ENCODE assay signal across 8 cellular contexts in genomic region chr7:92133737-92134270, GRCh38. TPM values are rescaled to one million over a fixed set of nuclear protein-coding genes. Genes with fewer than 3 reads are reported as not detected.
DNase-seq lines count a peak whose midpoint lies in the region; ATAC-seq and TF ChIP-seq lines count a peak whose summit lies in the region.

No MANE protein-coding gene starts in this region.

- peak overlapping the region; percentile 99 for H3K4me3 Mint-ChIP-seq in activated T-helper 2 cell treated with anti-CD3 and anti-CD28 coated beads, Interferon-gamma antibody, Interleukin-2, Interleukin-4, amounts not matched to agents 10 μg/mL and 5 μg/mL and 100 μg/mL, durations not matched to agents 14 hours and 24 hours and 36 hours (ENCODE audit: low read depth)
- peak overlapping the region; percentile 97 to 100 (median 99) for H3K4me3 Mint-ChIP-seq in nephron
- peak overlapping the region; percentile 98 for H3K4me3 Mint-ChIP-seq in stimulated activated naive CD8-positive, alpha-beta T cell treated with anti-CD3 and anti-CD28 coated beads, Interleukin-15, Interleukin-2, amounts not matched to agents 100 ng/mL and 50 ng/mL, for 24 hours

- intact Hi-C loops in activated T-helper 2 cell treated with anti-CD3 and anti-CD28 coated beads, Interferon-gamma antibody, Interleukin-2, Interleukin-4, amounts not matched to agents 10 μg/mL and 5 μg/mL and 100 μg/mL, durations not matched to agents 14 hours and 24 hours and 36 hours (cut with micrococcal nuclease) = loop anchor here (1.0 to 2.0 kb wide), 6 partner anchors 45 to 394 kb away; partner anchors contain the start of genes AKAP9, ANKIB1, GATAD1 and KRIT1

- no peaks in the 10 kb centered on the region for H3K27me3 Mint-ChIP-seq in activated T-helper 2 cell treated with anti-CD3 and anti-CD28 coated beads, Interferon-gamma antibody, Interleukin-2, Interleukin-4, amounts not matched to agents 10 μg/mL and 5 μg/mL and 100 μg/mL, durations not matched to agents 14 hours and 24 hours and 36 hours (ENCODE audit: low read depth)
- H3K27me3 Mint-ChIP-seq in nephron (ENCODE audit: low read depth) = no peaks in the 10 kb centered on the region
- no peaks in the 10 kb centered on the region for H3K27me3 Mint-ChIP-seq in stimulated activated naive CD8-positive, alpha-beta T cell treated with anti-CD3 and anti-CD28 coated beads, Interleukin-15, Interleukin-2, amounts not matched to agents 100 ng/mL and 50 ng/mL, for 24 hours

- H3K4me3 ChIP-seq in fibroblast of the aortic adventitia (ENCODE audit: low read depth, low read length) = peak overlapping the region; percentile 76

- peak overlapping the region; percentile 99 for H3K27ac Mint-ChIP-seq in activated T-helper 2 cell treated with anti-CD3 and anti-CD28 coated beads, Interferon-gamma antibody, Interleukin-2, Interleukin-4, amounts not matched to agents 10 μg/mL and 5 μg/mL and 100 μg/mL, durations not matched to agents 14 hours and 24 hours and 36 hours
- peak overlapping the region; percentile 100 for H3K27ac Mint-ChIP-seq in nephron
- peak overlapping the region; percentile 100 for H3K27ac Mint-ChIP-seq in stimulated activated naive CD8-positive, alpha-beta T cell treated with anti-CD3 and anti-CD28 coated beads, Interleukin-15, Interleukin-2, amounts not matched to agents 100 ng/mL and 50 ng/mL, for 24 hours

- DNase-seq in COLO829 (ENCODE audit: low spot score) (peak; percentile 55), HPDE6-E6E7 (ENCODE audit: extremely low spot score) (peak; percentile 14), OCI-M2 (lab: John Stamatoyannopoulos, UW; ENCODE audit: unreplicated experiment) (peak; percentile 36), fibroblast of the aortic adventitia (ENCODE audit: low read depth) (peak; percentile 61)
- peak; percentile 57 for DNase-seq in activated T-helper 2 cell treated with anti-CD3 and anti-CD28 coated beads, Interferon-gamma antibody, Interleukin-2, Interleukin-4, amounts not matched to agents 10 μg/mL and 5 μg/mL and 100 μg/mL, durations not matched to agents 14 hours and 24 hours and 36 hours (ENCODE audit: low spot score)

- H3K9me3 Mint-ChIP-seq in activated T-helper 2 cell treated with anti-CD3 and anti-CD28 coated beads, Interferon-gamma antibody, Interleukin-2, Interleukin-4, amounts not matched to agents 10 μg/mL and 5 μg/mL and 100 μg/mL, durations not matched to agents 14 hours and 24 hours and 36 hours = peaks cover 5% of the 10 kb centered on the region
- no peaks in the 10 kb centered on the region for H3K9me3 Mint-ChIP-seq in nephron
- H3K9me3 Mint-ChIP-seq in stimulated activated naive CD8-positive, alpha-beta T cell treated with anti-CD3 and anti-CD28 coated beads, Interleukin-15, Interleukin-2, amounts not matched to agents 100 ng/mL and 50 ng/mL, for 24 hours = no peaks in the 10 kb centered on the region

- ATAC-seq in GM19468 (IDR thresholded peaks at IDR 0.05; ENCODE audit: extremely low read depth, unreplicated experiment) = peak; percentile 3

- peaks cover 43% of the 10 kb centered on the region for H3K36me3 Mint-ChIP-seq in activated T-helper 2 cell treated with anti-CD3 and anti-CD28 coated beads, Interferon-gamma antibody, Interleukin-2, Interleukin-4, amounts not matched to agents 10 μg/mL and 5 μg/mL and 100 μg/mL, durations not matched to agents 14 hours and 24 hours and 36 hours (ENCODE audit: low read depth)
- H3K36me3 Mint-ChIP-seq in nephron (ENCODE audit: low read depth) = peaks cover 23% of the 10 kb centered on the region
- H3K36me3 Mint-ChIP-seq in stimulated activated naive CD8-positive, alpha-beta T cell treated with anti-CD3 and anti-CD28 coated beads, Interleukin-15, Interleukin-2, amounts not matched to agents 100 ng/mL and 50 ng/mL, for 24 hours (ENCODE audit: low read depth) = peaks cover 31% of the 10 kb centered on the region

- H3K4me1 Mint-ChIP-seq in activated T-helper 2 cell treated with anti-CD3 and anti-CD28 coated beads, Interferon-gamma antibody, Interleukin-2, Interleukin-4, amounts not matched to agents 10 μg/mL and 5 μg/mL and 100 μg/mL, durations not matched to agents 14 hours and 24 hours and 36 hours (ENCODE audit: low read depth) = peaks cover 41% of the 10 kb centered on the region
- peaks cover 49% of the 10 kb centered on the region for H3K4me1 Mint-ChIP-seq in nephron
- H3K4me1 Mint-ChIP-seq in stimulated activated naive CD8-positive, alpha-beta T cell treated with anti-CD3 and anti-CD28 coated beads, Interleukin-15, Interleukin-2, amounts not matched to agents 100 ng/mL and 50 ng/mL, for 24 hours (ENCODE audit: low read depth) = peaks cover 32% of the 10 kb centered on the region

- TF ChIP-seq CTCF in fibroblast of the aortic adventitia (IDR thresholded peaks at IDR 0.05; ENCODE audit: insufficient read depth, low read length) (peak; percentile 92), nephron (IDR thresholded peaks at IDR 0.05; ENCODE audit: unreplicated experiment in 3 of 3) (peak; percentile 92 to 97 (median 94))

RNA-seq across cellular contexts. Expression of gene CYP51A1, which starts 0.5 kb away (rescaled TPM):
- total RNA-seq in activated T-helper 2 cell treated with anti-CD3 and anti-CD28 coated beads, Interferon-gamma antibody, Interleukin-2, Interleukin-4, amounts not matched to agents 10 μg/mL and 5 μg/mL and 100 μg/mL, durations not matched to agents 14 hours and 24 hours and 36 hours = 133 and 139 TPM in 2 replicates
- 119 and 120 TPM in 2 replicates for total RNA-seq in fibroblast of the aortic adventitia (ENCODE audit: low replicate concordance)

RNA-seq across cellular contexts. Expression of gene LRRD1, which starts 45.1 kb away (rescaled TPM):
- total RNA-seq in activated T-helper 2 cell treated with anti-CD3 and anti-CD28 coated beads, Interferon-gamma antibody, Interleukin-2, Interleukin-4, amounts not matched to agents 10 μg/mL and 5 μg/mL and 100 μg/mL, durations not matched to agents 14 hours and 24 hours and 36 hours = 0.09 TPM in 1 of 2 replicates, not detected in the other
- 0.09 and 0.41 TPM in 2 replicates for total RNA-seq in fibroblast of the aortic adventitia (ENCODE audit: low replicate concordance)

Comparison
In these comparisons a context has a peak if more than half of its experiments do, and no peak if none do; other contexts are left out.
1. Peak in every context shown above with its lines: DNase-seq, ATAC-seq and H3K4me3 ChIP-seq.